ENCODE assay signal across 14 cellular contexts in the genomic region with DNA sequence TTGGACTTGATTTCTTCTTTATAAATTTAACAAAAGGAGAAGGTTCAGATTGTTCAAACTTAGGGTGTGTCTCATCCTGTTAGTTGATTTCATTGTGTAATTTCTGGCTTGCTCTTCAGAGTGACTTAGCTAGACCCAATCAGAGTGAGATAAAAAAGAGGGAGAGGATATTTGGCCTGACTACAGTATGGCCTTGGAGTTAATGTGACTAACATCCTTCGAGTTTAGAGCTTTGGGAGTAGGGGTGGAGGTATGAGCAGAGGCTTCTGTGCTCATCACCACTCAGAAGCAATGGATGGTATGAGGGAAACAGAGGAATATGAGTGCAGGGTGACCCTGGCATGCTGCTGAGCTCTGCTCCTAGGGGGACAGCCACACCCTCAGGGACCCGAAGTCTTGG.
A peak's percentile ranks its signal among the peaks of the same experiment; 100 is the strongest.
DNase-seq lines count a peak whose midpoint lies in the region; ATAC-seq and TF ChIP-seq lines count a peak whose summit lies in the region.
"Had no signal": no experiment of that assay in that cellular context is flagged by ENCODE, and none has a peak within 500 bp of the region (broad histone marks: within the 10 kb centered on the region; RNA-seq: fewer than 3 reads in every experiment).

No MANE protein-coding gene starts in this region.

- peaks cover 17% of the 10 kb centered on the region for H3K36me3 Mint-ChIP-seq in natural killer cell
- no peaks in the 10 kb centered on the region for H3K36me3 Mint-ChIP-seq in T-helper 2 cell treated with Interferon-gamma antibody and Interleukin-4, amounts not matched to agents 5 μg/mL and 100 μg/mL, for 36 hours (ENCODE audit: low read depth)
- peaks cover under 1% of the 10 kb centered on the region for H3K36me3 Mint-ChIP-seq in mesothelial cell of epicardium

- peak; percentile 75 for DNase-seq in amniotic epithelial cell (ENCODE audit: low read depth)
- DNase-seq in fibroblast of peridontal ligament (ENCODE audit: extremely low read depth) = peak; percentile 35
- DNase-seq in omental fat pad (ENCODE audit: low spot score) = no peak
- peak in 1 of 2 donors; percentile 76 for DNase-seq in vagina (ENCODE audit: extremely low spot score in 2 of 2)
- DNase-seq in natural killer cell = no peak
- DNase-seq in T-helper 2 cell treated with Interferon-gamma antibody and Interleukin-4, amounts not matched to agents 5 μg/mL and 100 μg/mL, for 36 hours (ENCODE audit: low spot score) = no peak
- DNase-seq in mesothelial cell of epicardium (ENCODE audit: low spot score in 2 of 2, unreplicated experiment in 2 of 2) = no peak
- DNase-seq: activated B cell treated with CpG ODN at 0.5 μM for 24 hours; activated CD8-positive, alpha-beta memory T cell treated with anti-CD3 and anti-CD28 coated beads, Interleukin-2, amount 50 U/mL, for 48 hours; amygdala; endodermal cell; NCI-H2029; SK-N-SH had no signal

- H3K4me3 ChIP-seq in vagina = no peak overlapping the region

- H3K9me3 Mint-ChIP-seq in natural killer cell (peaks cover 2 to 5% of the 10 kb centered on the region in 2 donors), mesothelial cell of epicardium (peaks cover 15% of the 10 kb centered on the region)
- H3K9me3 Mint-ChIP-seq in T-helper 2 cell treated with Interferon-gamma antibody and Interleukin-4, amounts not matched to agents 5 μg/mL and 100 μg/mL, for 36 hours = peaks cover 4% of the 10 kb centered on the region
- H3K9me3 Mint-ChIP-seq: stimulated activated naive CD8-positive, alpha-beta T cell treated with anti-CD3 and anti-CD28 coated beads, Interleukin-15, Interleukin-2, amounts not matched to agents 100 ng/mL and 50 ng/mL, for 24 hours had no signal

- peaks cover 6 to 14% of the 10 kb centered on the region in 2 donors for H3K4me1 Mint-ChIP-seq in natural killer cell
- H3K4me1 Mint-ChIP-seq in T-helper 2 cell treated with Interferon-gamma antibody and Interleukin-4, amounts not matched to agents 5 μg/mL and 100 μg/mL, for 36 hours (ENCODE audit: low read depth) = no peaks in the 10 kb centered on the region
- peaks cover 10% of the 10 kb centered on the region for H3K4me1 Mint-ChIP-seq in mesothelial cell of epicardium
- H3K4me1 Mint-ChIP-seq: activated B cell treated with CpG ODN at 0.5 μM for 24 hours had no signal

- peak overlapping the region; percentile 67 for H3K27ac ChIP-seq in vagina

- H3K27me3 Mint-ChIP-seq in natural killer cell (ENCODE audit: low read depth in 2 of 2) = peaks cover 0 to 7% of the 10 kb centered on the region in 2 donors
- H3K27me3 Mint-ChIP-seq in T-helper 2 cell treated with Interferon-gamma antibody and Interleukin-4, amounts not matched to agents 5 μg/mL and 100 μg/mL, for 36 hours (ENCODE audit: low read depth) = no peaks in the 10 kb centered on the region
- H3K27me3 Mint-ChIP-seq in mesothelial cell of epicardium (ENCODE audit: low read depth) = no peaks in the 10 kb centered on the region
- H3K27me3 Mint-ChIP-seq: activated B cell treated with CpG ODN at 0.5 μM for 24 hours had no signal

- TF ChIP-seq POLR2A in vagina (IDR thresholded peaks at IDR 0.05) = no peak

- ATAC-seq in omental fat pad (ENCODE audit: low FRiP score) (peak; percentile 84), natural killer cell (no peak)

- H3K9me3 ChIP-seq in vagina = no peaks in the 10 kb centered on the region
- H3K9me3 ChIP-seq: SK-N-SH had no signal

- no peaks in the 10 kb centered on the region for H3K36me3 ChIP-seq in vagina

- no peaks in the 10 kb centered on the region for H3K27me3 ChIP-seq in vagina

- TF ChIP-seq CTCF in omental fat pad (IDR thresholded peaks at IDR 0.05) = no peak
- no peak for TF ChIP-seq CTCF in vagina (IDR thresholded peaks at IDR 0.05)
- no peak for TF ChIP-seq CTCF in natural killer cell (IDR thresholded peaks at IDR 0.05)
- TF ChIP-seq CTCF in mesothelial cell of epicardium (IDR thresholded peaks at IDR 0.05; ENCODE audit: unreplicated experiment) = no peak

- H3K27ac Mint-ChIP-seq in natural killer cell (no peak overlapping the region), mesothelial cell of epicardium (no peak overlapping the region)
- H3K27ac Mint-ChIP-seq in T-helper 2 cell treated with Interferon-gamma antibody and Interleukin-4, amounts not matched to agents 5 μg/mL and 100 μg/mL, for 36 hours = no peak overlapping the region
- H3K27ac Mint-ChIP-seq: activated B cell treated with CpG ODN at 0.5 μM for 24 hours; endodermal cell; stimulated activated naive CD8-positive, alpha-beta T cell treated with anti-CD3 and anti-CD28 coated beads, Interleukin-15, Interleukin-2, amounts not matched to agents 100 ng/mL and 50 ng/mL, for 24 hours had no signal

- H3K4me3 Mint-ChIP-seq in natural killer cell = no peak overlapping the region
- H3K4me3 Mint-ChIP-seq in T-helper 2 cell treated with Interferon-gamma antibody and Interleukin-4, amounts not matched to agents 5 μg/mL and 100 μg/mL, for 36 hours = no peak overlapping the region
- no peak overlapping the region for H3K4me3 Mint-ChIP-seq in mesothelial cell of epicardium
- H3K4me3 Mint-ChIP-seq: activated B cell treated with CpG ODN at 0.5 μM for 24 hours; endodermal cell; stimulated activated naive CD8-positive, alpha-beta T cell treated with anti-CD3 and anti-CD28 coated beads, Interleukin-15, Interleukin-2, amounts not matched to agents 100 ng/mL and 50 ng/mL, for 24 hours had no signal

- H3K4me1 ChIP-seq in vagina = peaks cover 38% of the 10 kb centered on the region

- intact Hi-C loops in vagina (cut with DNase I) (no loop called here), natural killer cell (cut with micrococcal nuclease) (no loop called here)

Comparison
In these comparisons a context has a peak if more than half of its experiments do, and no peak if none do; other contexts are left out.
1. DNase-seq: peak in amniotic epithelial cell (single experiment) and fibroblast of peridontal ligament (single experiment); none in omental fat pad (single experiment), natural killer cell (single experiment), T-helper 2 cell treated with Interferon-gamma antibody and Interleukin-4, amounts not matched to agents 5 μg/mL and 100 μg/mL, for 36 hours (single experiment) and mesothelial cell of epicardium (0 of 2).